Comparison of ENCODE assay signal across 21 cellular contexts in the genomic region with DNA sequence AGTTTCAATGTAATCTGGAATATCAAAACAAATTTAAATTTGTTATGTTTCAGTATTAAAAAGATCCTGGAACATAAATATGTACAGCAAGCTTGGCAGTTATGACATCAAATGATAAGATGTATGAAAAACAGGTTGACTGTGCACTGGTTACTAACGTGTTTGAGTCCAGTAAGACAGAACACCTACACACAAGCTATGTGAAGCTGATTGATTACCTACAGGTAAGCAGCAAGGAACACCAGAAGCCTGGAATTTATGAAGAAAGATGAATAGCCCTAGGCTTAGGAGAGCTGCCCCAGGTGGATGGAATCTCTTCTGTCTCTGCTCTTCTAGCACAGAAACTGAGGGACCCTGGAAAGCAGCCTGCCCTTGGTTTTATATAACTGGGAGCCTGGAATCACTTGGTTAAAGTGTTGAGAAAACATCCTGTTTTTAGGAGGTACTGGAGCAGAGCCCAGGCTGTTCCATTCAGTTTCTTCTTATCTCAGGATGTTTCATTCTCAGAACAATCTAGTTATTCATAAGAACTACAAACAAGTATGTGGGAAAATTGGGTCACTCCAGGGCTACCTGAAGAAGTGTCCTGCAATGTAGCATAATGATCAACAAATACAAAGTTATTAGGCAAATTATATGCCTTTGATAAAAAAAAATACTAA. TPM values are rescaled to one million over a fixed set of nuclear protein-coding genes. Genes with fewer than 3 reads are reported as not detected.
A peak's percentile ranks its signal among the peaks of the same experiment; 100 is the strongest.
DNase-seq lines count a peak whose midpoint lies in the region; ATAC-seq, FAIRE-seq and TF ChIP-seq lines count a peak whose summit lies in the region.
"Had no signal": no experiment of that assay in that cellular context is flagged by ENCODE, and none has a peak within 500 bp of the region (broad histone marks: within the 10 kb centered on the region; RNA-seq: fewer than 3 reads in every experiment).

No MANE protein-coding gene starts in this region.

- DNase-seq in DMS153 treated with DMSO at 0.1 percent for 48 hours (lab: John Stamatoyannopoulos, UW; ENCODE audit: unreplicated experiment) (peak; percentile 21), DMS153 (lab: John Stamatoyannopoulos, UW) (no peak), right lobe of liver (no peak), HepG2 (ENCODE audit: low spot score) (no peak), left lobe of liver (ENCODE audit: low spot score) (no peak), transverse colon (peak; percentile 14), glomerular visceral epithelial cell (ENCODE audit: extremely low spot score) (no peak), midbrain (lab: John Stamatoyannopoulos, UW) (no peak)
- DNase-seq: CD8-positive, alpha-beta memory T cell; DMS 273 treated with DMSO at 0.1 percent for 48 hours; GOT3; NCI-H1436 treated with DMSO at 0.1 percent for 48 hours; NCI-H446 treated with DMSO at 0.1 percent for 48 hours had no signal

- ATAC-seq in right lobe of liver: peak; percentile 43 to 84 (median 72)
- no peak for ATAC-seq in HepG2
- ATAC-seq in left lobe of liver: peak; percentile 23

- H3K4me2 ChIP-seq in HepG2 (ENCODE audit: low read depth, low read length): no peak overlapping the region
- H3K4me2 ChIP-seq: BLaER1 had no signal

- WGBS in right lobe of liver (ENCODE audit: insufficient coverage, low coverage, low lambda C conversion rate, missing lambda C conversion rate): 27% methylated on average over 1 of the region's 1 CpG
- WGBS in HepG2 (ENCODE audit: low lambda C conversion rate): 0% methylated on average over 1 of the region's 1 CpG
- WGBS in transverse colon (ENCODE audit: low coverage in 1 of 2), 2 donors: 0 to 7% methylated on average over 1 of the region's 1 CpG

- no peak for FAIRE-seq in HepG2 (lab: Jason Lieb, UNC)
- FAIRE-seq: GM18507 had no signal

- TF ChIP-seq CTCF in right lobe of liver (IDR thresholded peaks at IDR 0.05) (no peak), HepG2 (CRISPR knock-in tag; IDR thresholded peaks at IDR 0.05) (no peak), transverse colon (IDR thresholded peaks at IDR 0.05) (no peak)

- no TSS peak for BruUV-seq in HepG2 (replicated peaks; lab: Mats Ljungman, UMichigan)

- intact Hi-C loops in right lobe of liver (cut with DNase I): no loop called here
- intact Hi-C loops in HepG2 (cut with micrococcal nuclease; ENCODE audit: unreplicated experiment): no loop called here
- intact Hi-C loops in transverse colon (cut with DNase I; ENCODE audit: low total_unique reads): no loop called here

- H3K27me3 ChIP-seq in right lobe of liver (no peaks in the 10 kb centered on the region), HepG2 (ENCODE audit: control insufficient read depth in 1 of 2, insufficient read depth in 2 of 2, low read length in 2 of 2) (no peaks in the 10 kb centered on the region; a peak in 1 of 5 replicates), transverse colon (no peaks in the 10 kb centered on the region)
- H3K27me3 ChIP-seq: BLaER1 had no signal

- no peak for TF ChIP-seq RAD21 in HepG2 (CRISPR knock-in tag; IDR thresholded peaks at IDR 0.05)

- no peak overlapping the region for H2AFZ ChIP-seq in HepG2 (ENCODE audit: low read length)

- TF ChIP-seq POLR2A in right lobe of liver (IDR thresholded peaks at IDR 0.05): no peak
- no peak for TF ChIP-seq POLR2A in HepG2 (IDR thresholded peaks at IDR 0.05; ENCODE audit: insufficient read depth in 1 of 2, low read depth in 2 of 2, low read length in 2 of 2)
- no peak for TF ChIP-seq POLR2A in transverse colon (IDR thresholded peaks at IDR 0.05)

- in situ Hi-C loops in HepG2 (cut with HindIII; ENCODE audit: extremely low pct_ligation_motif_present, low pct_unique_long_range_greater_than_20kb) (no loop called here), transverse colon (cut with MboI; ENCODE audit: low pct_ligation_motif_present in 1 of 4, low pct_unique_long_range_greater_than_20kb in 1 of 4, low sequenced_read_pairs in 3 of 4) (no loop called here)

- POLR2A ChIA-PET in HepG2 (lab: Yijun Ruan, JAX): no interaction called here

- H3K9ac ChIP-seq in HepG2 (ENCODE audit: insufficient read depth, low read depth, low read length): no peak overlapping the region
- H3K9ac ChIP-seq: BLaER1 had no signal

- no peaks in the 10 kb centered on the region for H4K20me1 ChIP-seq in HepG2 (ENCODE audit: insufficient read depth, low read length)
- H4K20me1 ChIP-seq: BLaER1 had no signal

- H3K4me1 ChIP-seq in right lobe of liver: no peaks in the 10 kb centered on the region
- H3K4me1 ChIP-seq in HepG2 (ENCODE audit: insufficient read depth, low read length): no peaks in the 10 kb centered on the region
- peaks cover 0 to 38% (median 21%) of the 10 kb centered on the region in 4 donors for H3K4me1 ChIP-seq in transverse colon
- H3K4me1 ChIP-seq: BLaER1 had no signal

- H3K79me2 ChIP-seq in HepG2 (ENCODE audit: insufficient read depth, low read length): no peaks in the 10 kb centered on the region

- CTCF ChIA-PET in HepG2 (lab: Yijun Ruan, JAX; ENCODE audit: low intra/inter-chr PET ratio, low total read pairs): no interaction called here

- TF ChIP-seq EP300 in HepG2 (IDR thresholded peaks at IDR 0.05; ENCODE audit: low read depth in 2 of 2, low read length in 2 of 2) (no peak), HepG2 (CRISPR knock-in tag; IDR thresholded peaks at IDR 0.05; ENCODE audit: borderline replicate concordance) (no peak), transverse colon (IDR thresholded peaks at IDR 0.05; ENCODE audit: low read depth) (no peak)

- H3K36me3 ChIP-seq in right lobe of liver (no peaks in the 10 kb centered on the region), HepG2 (replicated peaks in 1 of 2; ENCODE audit: control insufficient read depth in 1 of 2, insufficient read depth in 2 of 2, low read length in 2 of 2) (no peaks in the 10 kb centered on the region), transverse colon (no peaks in the 10 kb centered on the region)
- H3K36me3 ChIP-seq: BLaER1 had no signal

- H3K27ac ChIP-seq in right lobe of liver (no peak overlapping the region), HepG2 (ENCODE audit: extremely low read length, insufficient read depth, low read length) (no peak overlapping the region), transverse colon (no peak overlapping the region)
- H3K27ac ChIP-seq: 22Rv1, BLaER1, RWPE1 had no signal

- H3K9me3 ChIP-seq in right lobe of liver (no peaks in the 10 kb centered on the region), HepG2 (ENCODE audit: low read length) (no peaks in the 10 kb centered on the region), transverse colon (no peaks in the 10 kb centered on the region)
- H3K9me3 ChIP-seq: BLaER1 had no signal

- H3K4me3 ChIP-seq in right lobe of liver (no peak overlapping the region), HepG2 (replicated peaks in 1 of 3; ENCODE audit: insufficient read depth in 1 of 3, low read depth in 2 of 3, low read length in 3 of 3) (no peak overlapping the region), transverse colon (no peak overlapping the region)
- H3K4me3 ChIP-seq: BLaER1 had no signal

TF ChIP-seq in HepG2, 621 proteins besides CTCF, POLR2A, EP300 and RAD21:
- no peak for TF ChIP-seq ZNF337 (CRISPR knock-in tag; IDR thresholded peaks at IDR 0.05; ENCODE audit: borderline replicate concordance, low read depth)
- TF ChIP-seq, protein P1, sequence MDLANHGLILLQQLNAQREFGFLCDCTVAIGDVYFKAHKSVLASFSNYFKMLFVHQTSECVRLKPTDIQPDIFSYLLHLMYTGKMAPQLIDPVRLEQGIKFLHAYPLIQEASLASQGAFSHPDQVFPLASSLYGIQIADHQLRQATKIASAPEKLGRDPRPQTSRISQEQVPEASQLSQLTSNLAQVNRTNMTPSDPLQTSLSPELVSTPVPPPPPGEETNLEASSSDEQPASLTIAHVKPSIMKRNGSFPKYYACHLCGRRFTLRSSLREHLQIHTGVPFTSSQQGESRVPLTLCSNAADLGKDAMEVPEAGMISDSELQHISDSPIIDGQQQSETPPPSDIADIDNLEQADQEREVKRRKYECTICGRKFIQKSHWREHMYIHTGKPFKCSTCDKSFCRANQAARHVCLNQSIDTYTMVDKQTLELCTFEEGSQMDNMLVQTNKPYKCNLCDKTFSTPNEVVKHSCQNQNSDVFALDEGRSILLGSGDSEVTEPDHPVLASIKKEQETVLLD (CRISPR knock-in tag; IDR thresholded peaks at IDR 0.05; ENCODE audit: low read depth): no peak
- TF ChIP-seq ZNF780A (CRISPR knock-in tag; IDR thresholded peaks at IDR 0.05): no peak
- TF ChIP-seq MTA3 (CRISPR knock-in tag; IDR thresholded peaks at IDR 0.05): no peak
- TF ChIP-seq RFXANK (CRISPR knock-in tag; IDR thresholded peaks at IDR 0.05): no peak
- TF ChIP-seq ZNF205 (CRISPR knock-in tag; IDR thresholded peaks at IDR 0.05): no peak
- TF ChIP-seq ZNF614 (CRISPR knock-in tag; IDR thresholded peaks at IDR 0.05; ENCODE audit: borderline replicate concordance): no peak

RNA-seq across cellular contexts. Expression of a gene that starts 36.3 kb away (rescaled TPM):
- 10 to 100 TPM in 1 of 6 experiments, 1 to 10 TPM in 4, under 1 TPM in 1; 0.15 to 10.5 (median 3.6) TPM for total RNA-seq in right lobe of liver
- not detected in 2 replicates for total RNA-seq in HepG2 (2016; rRNA removed; fragmentation: Illumina TruSeq; extraction: Trizol)
- total RNA-seq in HepG2 (2016; cell fraction: cytosol; rRNA removed; fragmentation: Illumina TruSeq; extraction: Trizol; ENCODE audit: low read depth): not detected in 2 replicates
- not detected in 2 replicates for total RNA-seq in HepG2 (2016; cell fraction: insoluble cytoplasmic fraction; rRNA removed; fragmentation: Illumina TruSeq; extraction: Trizol)
- total RNA-seq in HepG2 (2016; cell fraction: membrane; rRNA removed; fragmentation: Illumina TruSeq; extraction: Trizol): not detected in 2 replicates
- not detected in 2 replicates for total RNA-seq in HepG2 (2016; cell fraction: nucleus; rRNA removed; fragmentation: Illumina TruSeq; extraction: Trizol)
- polyA plus RNA-seq in HepG2 (2011; rRNA removed): not detected in 2 replicates
- not detected in 2 replicates for polyA plus RNA-seq in HepG2 (2011; cell fraction: cytosol; rRNA removed)
- polyA plus RNA-seq in HepG2 (2011; cell fraction: nucleus; rRNA removed): not detected in 2 replicates
- polyA plus RNA-seq in HepG2 (2012): not detected in 2 replicates
- polyA plus RNA-seq in HepG2 (2016; cell fraction: cytosol; fragmentation: Illumina TruSeq; extraction: Trizol; ENCODE audit: low read depth): not detected in 2 replicates
- not detected in 2 replicates for polyA plus RNA-seq in HepG2 (2016; cell fraction: insoluble cytoplasmic fraction; fragmentation: Illumina TruSeq; extraction: Trizol; ENCODE audit: low read depth)
- polyA plus RNA-seq in HepG2 (2016; cell fraction: membrane; fragmentation: Illumina TruSeq; extraction: Trizol; ENCODE audit: low read depth): not detected in 2 replicates
- not detected in 2 replicates for polyA plus RNA-seq in HepG2 (2016; cell fraction: nucleus; fragmentation: Illumina TruSeq; extraction: Trizol; ENCODE audit: insufficient read depth, low read depth)
- polyA minus RNA-seq in HepG2 (2011; rRNA and poly(A)+ RNA removed; ENCODE audit: low replicate concordance): not detected in 2 replicates
- not detected in 2 replicates for polyA minus RNA-seq in HepG2 (2011; cell fraction: cytosol; rRNA and poly(A)+ RNA removed)
- polyA minus RNA-seq in HepG2 (2011; cell fraction: nucleus; rRNA and poly(A)+ RNA removed): not detected in 2 replicates
- total RNA-seq in left lobe of liver: 0.18 TPM
- total RNA-seq in transverse colon: under 1 TPM in 2 of 4 donors, not detected in 2; 0.55 to 0.64 TPM
- total RNA-seq: CD8-positive, alpha-beta memory T cell; HT-29; LHCN-M2; OCI-LY7 had no signal
- polyA plus RNA-seq: CD8-positive, alpha-beta memory T cell; IgD-negative memory B cell had no signal

Comparison
In these comparisons a context has a peak if more than half of its experiments do, and no peak if none do; other contexts are left out.
1. DNase-seq: peak in DMS153 treated with DMSO at 0.1 percent for 48 hours (single experiment) and transverse colon (single experiment); none in DMS153 (single experiment), right lobe of liver (0 of 3), HepG2 (single experiment), left lobe of liver (single experiment), glomerular visceral epithelial cell (single experiment) and midbrain (single experiment).